ENCODE assay signal across 10 cellular contexts in the genomic region with DNA sequence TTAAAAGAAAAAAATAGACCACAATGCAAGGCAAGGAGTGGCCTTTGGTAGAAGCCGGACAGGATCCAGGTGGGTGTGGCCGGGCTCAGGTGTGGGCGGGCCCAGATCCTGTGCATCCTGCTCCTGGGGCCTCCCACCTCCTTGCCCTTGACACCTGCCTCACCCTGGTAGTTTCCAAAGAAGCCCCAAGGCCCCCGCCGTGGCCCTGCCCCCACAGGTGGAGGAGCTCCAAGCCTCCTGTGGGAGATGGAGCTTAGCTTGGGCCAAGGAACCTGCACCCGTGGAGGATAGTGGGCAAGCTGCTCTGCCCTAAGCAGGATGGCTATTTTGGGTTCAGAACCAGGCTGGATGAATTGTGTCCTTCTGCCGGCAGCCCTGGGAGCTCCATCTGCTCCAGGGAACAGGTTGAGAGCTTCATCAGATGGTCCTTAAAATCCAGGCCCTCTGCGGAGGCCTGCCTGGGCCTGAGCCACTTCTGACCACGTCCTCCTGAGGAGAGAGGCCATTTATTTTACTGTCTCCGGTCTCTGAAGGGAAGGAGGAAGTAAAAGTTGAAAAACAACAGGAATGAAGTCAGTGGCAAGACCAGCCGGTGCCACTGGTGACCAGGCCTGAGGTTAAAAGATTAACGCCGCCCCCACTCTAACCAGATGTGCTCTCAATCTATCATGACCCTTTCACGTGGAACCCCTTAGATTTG. TPM values are rescaled to one million over a fixed set of nuclear protein-coding genes. Genes with fewer than 3 reads are reported as not detected.
DNase-seq lines count a peak whose midpoint lies in the region; ATAC-seq and TF ChIP-seq lines count a peak whose summit lies in the region.
"Had no signal": no experiment of that assay in that cellular context is flagged by ENCODE, and none has a peak within 500 bp of the region (broad histone marks: within the 10 kb centered on the region; RNA-seq: fewer than 3 reads in every experiment).

No MANE protein-coding gene starts in this region.

- DNase-seq in stimulated activated CD4-positive, alpha-beta T cell treated with anti-CD3 and anti-CD28 coated beads, Interleukin-4, amount 100 ng/mL, for 24 hours = peak; percentile 1
- no peak for DNase-seq in stimulated activated CD4-positive, alpha-beta T cell treated with anti-CD3 and anti-CD28 coated beads, Interleukin-4, amount 100 ng/mL, for 4 hours
- DNase-seq in caudate nucleus (lab: John Stamatoyannopoulos, UW) (peak in 2 of 61 donors; percentile 21 to 98), uterus (no peak), NCI-H748 treated with DMSO at 0.1 percent for 48 hours (lab: John Stamatoyannopoulos, UW) (no peak)
- DNase-seq in naive thymus-derived CD4-positive, alpha-beta T cell = peak in 2 of 9 donors; percentile 4 to 8
- DNase-seq: stimulated activated naive CD4-positive, alpha-beta T cell treated with Interleukin-2 at 50 U/mL for 16 hours had no signal

- H3K27me3 Mint-ChIP-seq in naive thymus-derived CD4-positive, alpha-beta T cell = no peaks in the 10 kb centered on the region

- POLR2A ChIA-PET in naive thymus-derived CD4-positive, alpha-beta T cell (lab: Charles Lee) = interaction anchor here (2.7 kb wide), 1 partner anchor 53 kb away, joined by 9 read pairs; a partner anchor contains a TSS

- no peak for ATAC-seq in naive thymus-derived CD4-positive, alpha-beta T cell
- ATAC-seq in GM21737 (IDR thresholded peaks at IDR 0.05; ENCODE audit: unreplicated experiment) (no peak), GM18861 (IDR thresholded peaks at IDR 0.05; ENCODE audit: unreplicated experiment) (no peak)
- ATAC-seq: right cardiac atrium had no signal

- no peak overlapping the region for H3K4me3 Mint-ChIP-seq in naive thymus-derived CD4-positive, alpha-beta T cell

- TF ChIP-seq CTCF in uterus (IDR thresholded peaks at IDR 0.05) = no peak

- no peaks in the 10 kb centered on the region for H3K9me3 ChIP-seq in naive thymus-derived CD4-positive, alpha-beta T cell (ENCODE audit: control insufficient read depth in 2 of 3, low read length in 3 of 3)
- H3K9me3 ChIP-seq in uterus = no peaks in the 10 kb centered on the region

- CTCF ChIA-PET in naive thymus-derived CD4-positive, alpha-beta T cell (lab: Charles Lee) = no interaction called here

- no peaks in the 10 kb centered on the region for H3K36me3 ChIP-seq in naive thymus-derived CD4-positive, alpha-beta T cell (ENCODE audit: control insufficient read depth in 2 of 3, insufficient read depth in 3 of 3, low read length in 3 of 3)
- H3K36me3 ChIP-seq in uterus = no peaks in the 10 kb centered on the region

- peaks cover 0 to 36% of the 10 kb centered on the region in 2 donors for H3K4me1 ChIP-seq in naive thymus-derived CD4-positive, alpha-beta T cell (ENCODE audit: control insufficient read depth in 2 of 2, insufficient read depth in 2 of 2, low read length in 2 of 2)
- no peaks in the 10 kb centered on the region for H3K4me1 ChIP-seq in uterus

- intact Hi-C loops in naive thymus-derived CD4-positive, alpha-beta T cell (cut with micrococcal nuclease) = no loop called here
- intact Hi-C loops in uterus (cut with DNase I; ENCODE audit: low total_unique reads) = no loop called here

- H3K4me3 ChIP-seq in naive thymus-derived CD4-positive, alpha-beta T cell (ENCODE audit: low read length) = no peak overlapping the region
- H3K4me3 ChIP-seq in uterus = no peak overlapping the region

- peaks cover 36 to 62% (median 56%) of the 10 kb centered on the region in 7 donors for H3K4me1 Mint-ChIP-seq in naive thymus-derived CD4-positive, alpha-beta T cell

- peak overlapping the region; percentile 21 for H3K27ac ChIP-seq in caudate nucleus (ENCODE audit: low read depth, low read length)
- no peak overlapping the region for H3K27ac ChIP-seq in naive thymus-derived CD4-positive, alpha-beta T cell (ENCODE audit: low read depth, low read length)
- H3K27ac ChIP-seq in uterus = no peak overlapping the region

- H3K9me3 Mint-ChIP-seq in naive thymus-derived CD4-positive, alpha-beta T cell = peaks cover 0 to 2% (median 0%) of the 10 kb centered on the region in 11 donors

- no peak for TF ChIP-seq POLR2A in uterus (IDR thresholded peaks at IDR 0.05)

- H3K27me3 ChIP-seq in naive thymus-derived CD4-positive, alpha-beta T cell (ENCODE audit: control insufficient read depth in 2 of 2, insufficient read depth in 2 of 2, low read length in 2 of 2) = no peaks in the 10 kb centered on the region
- H3K27me3 ChIP-seq in uterus = no peaks in the 10 kb centered on the region

- H3K27ac Mint-ChIP-seq in naive thymus-derived CD4-positive, alpha-beta T cell = peak overlapping the region in 6 of 9 donors; percentile 8 to 67 (median 32)

- peaks cover 0 to 2% (median 0%) of the 10 kb centered on the region in 5 donors for H3K36me3 Mint-ChIP-seq in naive thymus-derived CD4-positive, alpha-beta T cell

RNA-seq across cellular contexts. Expression of a gene that starts 53.9 kb away (rescaled TPM):
- total RNA-seq in naive thymus-derived CD4-positive, alpha-beta T cell = 100 to 1,000 TPM; 175 to 256 (median 199) TPM
- polyA plus RNA-seq in naive thymus-derived CD4-positive, alpha-beta T cell = 10 to 100 TPM; 42.4 to 53.7 TPM
- total RNA-seq in uterus = 10 to 100 TPM; 20.2 to 58.8 (median 25.7) TPM
